In genomic region chr6:10866709-10867108, GRCh38 we compare ENCODE assay signal across 20 cellular contexts. TPM values are rescaled to one million over a fixed set of nuclear protein-coding genes. Genes with fewer than 3 reads are reported as not detected.
"Had no signal": no experiment of that assay in that cellular context is flagged by ENCODE, and none has a peak within 500 bp of the region (broad histone marks: within the 10 kb centered on the region; RNA-seq: fewer than 3 reads in every experiment).

No MANE protein-coding gene starts in this region.

RNA-seq across cellular contexts. Expression of gene GCM2, which starts 15.1 kb away (rescaled TPM):
- total RNA-seq: activated naive CD4-positive, alpha-beta T cell treated with anti-CD3 and anti-CD28 coated beads for 36 hours; activated naive CD4-positive, alpha-beta T cell treated with anti-CD3 and anti-CD28 coated beads, Interleukin-2, amount 50 U/mL, for 72 hours; activated naive CD8-positive, alpha-beta T cell treated with anti-CD3 and anti-CD28 coated beads for 36 hours; activated naive CD8-positive, alpha-beta T cell treated with anti-CD3 and anti-CD28 coated beads, Interleukin-2, amount 10 ng/mL, durations not matched to agents 7 days and 5 days; activated T-cell treated with anti-CD3 and anti-CD28 coated beads, Interleukin-2, amount 50 U/mL, for 4 hours; activated T-helper 1 cell treated with anti-CD3 and anti-CD28 coated beads, Interleukin-12 subunit alpha, Interleukin-12 subunit beta, Interleukin-2, Interleukin-4 antibody, amounts not matched to agents 30 ng/mL and 10 ng/mL and 1 ng/mL, durations not matched to agents 14 hours and 24 hours and 36 hours; activated T-helper 17 cell treated with anti-CD3 and anti-CD28 coated beads, Interleukin-2, amount 50 U/mL, for 72 hours; activated T-helper 2 cell treated with anti-CD3 and anti-CD28 coated beads, Interferon-gamma antibody, Interleukin-2, Interleukin-4, amounts not matched to agents 10 μg/mL and 5 μg/mL and 100 μg/mL, durations not matched to agents 14 hours and 24 hours and 36 hours; adrenal gland; aorta; ascending aorta; astrocyte; body of pancreas; breast epithelium; bronchial epithelial cell; cardiac muscle cell; cardiac septum; cerebellum; chondrocyte had no signal
- polyA plus RNA-seq: adipose tissue, adrenal gland, aorta, cardiac muscle cell had no signal

RNA-seq across cellular contexts. Expression of gene SYCP2L, which starts 20.1 kb away (rescaled TPM):
- total RNA-seq: activated naive CD4-positive, alpha-beta T cell treated with anti-CD3 and anti-CD28 coated beads for 36 hours; activated naive CD8-positive, alpha-beta T cell treated with anti-CD3 and anti-CD28 coated beads for 36 hours; activated T-helper 1 cell treated with anti-CD3 and anti-CD28 coated beads, Interleukin-12 subunit alpha, Interleukin-12 subunit beta, Interleukin-2, Interleukin-4 antibody, amounts not matched to agents 30 ng/mL and 10 ng/mL and 1 ng/mL, durations not matched to agents 14 hours and 24 hours and 36 hours had no signal

RNA-seq across cellular contexts. Expression of gene MAK, which starts 28.4 kb away (rescaled TPM):
- total RNA-seq: activated naive CD8-positive, alpha-beta T cell treated with anti-CD3 and anti-CD28 coated beads, Interleukin-2, amount 10 ng/mL, durations not matched to agents 7 days and 5 days; ascending aorta; bronchial epithelial cell; chondrocyte had no signal
